8 cellular contexts compared by ENCODE assay signal in genomic region chr20:32761831-32762753, GRCh38. TPM values are rescaled to one million over a fixed set of nuclear protein-coding genes. Genes with fewer than 3 reads are reported as not detected.
DNase-seq lines count a peak whose midpoint lies in the region; ATAC-seq, FAIRE-seq and TF ChIP-seq lines count a peak whose summit lies in the region.

Gene DNMT3B (plus strand): TSS chr20:32762385. CDS start chr20:32780324, 17,939 bp downstream.

- peak within 1 kb of the TSS; percentile 18; the same call in 1 of the 2 replicates for H2BK12ac ChIP-seq in H1 (ENCODE audit: low read depth, low read length)

- POLR2A ChIA-PET in activated CD8-positive, alpha-beta T cell treated with anti-CD3 and anti-CD28 coated beads for 36 hours (lab: Charles Lee): interaction anchor here (0.8 to 2.7 kb wide), 3 partner anchors 9 to 19 kb away, joined by 3 to 19 read pairs (median 3); partner anchors contain the start of gene COMMD7
- POLR2A ChIA-PET in H1 (lab: Charles Lee; ENCODE audit: partially characterized antibody): interaction anchor here (0.6 to 14.6 kb wide), 23 partner anchors 7 to 104 kb away, joined by 3 to 239 read pairs (median 9); partner anchors contain the start of genes C20orf203 and COMMD7

- TF ChIP-seq CTCF in activated CD8-positive, alpha-beta T cell treated with anti-CD3 and anti-CD28 coated beads for 36 hours (IDR thresholded peaks at IDR 0.05): peak; percentile 27
- peak in 1 of 3 experiments; percentile 37; a peak in 2 of 4 replicates for TF ChIP-seq CTCF in H1 (IDR thresholded peaks at IDR 0.05; ENCODE audit: control extremely low read depth in 1 of 3, insufficient read depth in 1 of 3, low read depth in 1 of 3, low read length in 3 of 3)

- peak within 1 kb of the TSS; percentile 75 for H4K8ac ChIP-seq in H1 (ENCODE audit: extremely low read depth, insufficient read depth, low read length)

- CTCF ChIA-PET in activated CD8-positive, alpha-beta T cell treated with anti-CD3 and anti-CD28 coated beads for 36 hours (lab: Charles Lee): interaction anchor here (0.6 to 3.6 kb wide), 6 partner anchors 11 to 89 kb away, joined by 3 to 38 read pairs (median 5); partner anchors contain the start of gene C20orf203
- CTCF ChIA-PET in H1 (lab: Charles Lee; ENCODE audit: partially characterized antibody): interaction anchor here (1.0 to 3.4 kb wide), 6 partner anchors 9 to 108 kb away, joined by 3 to 29 read pairs (median 7); partner anchors contain the start of genes C20orf203 and COMMD7

- DNase-seq in A172 (ENCODE audit: low spot score): peak; percentile 65
- peak; percentile 87 for DNase-seq in NCI-H748 (lab: John Stamatoyannopoulos, UW; ENCODE audit: unreplicated experiment)
- DNase-seq in activated CD8-positive, alpha-beta T cell treated with anti-CD3 and anti-CD28 coated beads for 36 hours: peak; percentile 84
- DNase-seq in H1 (ENCODE audit: low read depth in 1 of 2, low spot score in 2 of 2): peak; percentile 82 to 97
- peak; percentile 50 for DNase-seq in stimulated activated CD8-positive, alpha-beta memory T cell treated with anti-CD3 and anti-CD28 coated beads, Interleukin-15, amount 100 ng/mL, for 1 hour (ENCODE audit: low read depth)

- H2BK20ac ChIP-seq in H1 (ENCODE audit: low read length): no peak within 1 kb of the TSS; the same call in 1 of the 2 replicates

- no peaks in the 10 kb centered on the region for H3K36me3 Mint-ChIP-seq in activated CD8-positive, alpha-beta T cell treated with anti-CD3 and anti-CD28 coated beads for 36 hours (ENCODE audit: low read depth)

- H3K56ac ChIP-seq in H1 (replicated peaks; ENCODE audit: insufficient read length, low read depth, low read length): peak within 1 kb of the TSS; percentile 97

- H2BK5ac ChIP-seq in H1 (ENCODE audit: low read depth, low read length): peak within 1 kb of the TSS; percentile 86

- peaks cover 14% of the 10 kb centered on the region for H3K23me2 ChIP-seq in H1 (ENCODE audit: low read depth, low read length)

- H3K4me1 ChIP-seq in H1 (replicated peaks in 1 of 4; ENCODE audit: control insufficient read depth in 3 of 4, insufficient read depth in 4 of 4, low read length in 3 of 4): peaks cover 10 to 16% (median 13%) of the 10 kb centered on the region in 4 experiments
- peaks cover 21% of the 10 kb centered on the region for H3K4me1 ChIP-seq in mesodermal cell (ENCODE audit: control insufficient read depth, insufficient read depth, low read length, poor library complexity, severe bottlenecking)

- H3K14ac ChIP-seq in H1 (ENCODE audit: insufficient read length): peak within 1 kb of the TSS; percentile 20

- H3K79me2 ChIP-seq in H1 (ENCODE audit: control insufficient read depth in 1 of 2, insufficient read depth in 2 of 2, low read length in 2 of 2): peaks cover 44 to 69% of the 10 kb centered on the region in 2 experiments

- TF ChIP-seq POLR2A in GM18505 (IDR thresholded peaks at IDR 0.05; ENCODE audit: borderline replicate concordance, extremely low read depth, insufficient read depth, insufficient read length) (peak; percentile 20), H1 (IDR thresholded peaks at IDR 0.05; ENCODE audit: control extremely low read depth in 1 of 2, low read depth in 2 of 2, low read length in 2 of 2) (peak; percentile 81 to 89)

- H3K18ac ChIP-seq in H1 (ENCODE audit: extremely low read depth, low read length): peak within 1 kb of the TSS; percentile 94

- H3K27ac ChIP-seq in H1 (ENCODE audit: low read depth, low read length): peak within 1 kb of the TSS; percentile 75
- peak within 1 kb of the TSS; percentile 66 for H3K27ac ChIP-seq in mesodermal cell (ENCODE audit: low read depth, low read length, severe bottlenecking)

- H4K91ac ChIP-seq in H1 (replicated peaks; ENCODE audit: insufficient read length, low read length): peak within 1 kb of the TSS; percentile 87

- intact Hi-C loops in activated CD8-positive, alpha-beta T cell treated with anti-CD3 and anti-CD28 coated beads for 36 hours (cut with micrococcal nuclease): no loop called here

- peaks cover 8% of the 10 kb centered on the region for H3K4me1 Mint-ChIP-seq in activated CD8-positive, alpha-beta T cell treated with anti-CD3 and anti-CD28 coated beads for 36 hours (ENCODE audit: low read depth)

- peaks cover 3% of the 10 kb centered on the region for H3K27me3 Mint-ChIP-seq in activated CD8-positive, alpha-beta T cell treated with anti-CD3 and anti-CD28 coated beads for 36 hours

- H3K9me3 Mint-ChIP-seq in activated CD8-positive, alpha-beta T cell treated with anti-CD3 and anti-CD28 coated beads for 36 hours: no peaks in the 10 kb centered on the region

- H3K79me1 ChIP-seq in H1 (ENCODE audit: low read depth, low read length): no peaks in the 10 kb centered on the region; the same call in 1 of the 2 replicates

- WGBS in H1 (ENCODE audit: extremely low coverage in 1 of 2, insufficient coverage in 1 of 2, insufficient read length in 1 of 2, insufficient replicate concordance in 2 of 2, low coverage in 1 of 2, low lambda C conversion rate in 2 of 2, missing lambda C conversion rate in 1 of 2), 2 experiments: 2% methylated on average over 33 of the region's 92 CpGs; no CpG with 5 or more reads in 1 of the 2 experiments
- WGBS in mesodermal cell (ENCODE audit: insufficient coverage in 2 of 2), 2 experiments: 0 to 1% methylated on average over 52 to 67 of the region's 92 CpGs

- H3K23ac ChIP-seq in H1 (ENCODE audit: insufficient read length): no peak within 1 kb of the TSS

- peak; percentile 65 for ATAC-seq in GM18505 (IDR thresholded peaks at IDR 0.05; ENCODE audit: unreplicated experiment)
- ATAC-seq in HG03175 (IDR thresholded peaks at IDR 0.05; ENCODE audit: unreplicated experiment): peak; percentile 80
- peak; percentile 80 for ATAC-seq in activated CD8-positive, alpha-beta T cell treated with anti-CD3 and anti-CD28 coated beads for 36 hours

- peak within 1 kb of the TSS; percentile 91; the same call in 1 of the 2 replicates for H2AK5ac ChIP-seq in H1 (ENCODE audit: low read depth, low read length)

- H3K4me3 Mint-ChIP-seq in activated CD8-positive, alpha-beta T cell treated with anti-CD3 and anti-CD28 coated beads for 36 hours: peak within 1 kb of the TSS; percentile 75

- H3K9ac ChIP-seq in H1 (replicated peaks in 1 of 4; ENCODE audit: extremely low read depth in 1 of 4, low read depth in 3 of 4, low read length in 3 of 4): peak within 1 kb of the TSS; percentile 80 to 96 (median 86)

- H2BK15ac ChIP-seq in H1 (ENCODE audit: low read length): no peak within 1 kb of the TSS

- H3K4me3 ChIP-seq in H1 (ENCODE audit: extremely low read depth in 1 of 4, insufficient read depth in 2 of 4, low read depth in 3 of 4, low read length in 4 of 4) (peak within 1 kb of the TSS; percentile 92 to 100 (median 96)), mesodermal cell (ENCODE audit: extremely low read depth, insufficient read depth, low read length, poor library complexity, severe bottlenecking) (peak within 1 kb of the TSS; percentile 79)

- no peak within 1 kb of the TSS for H2AFZ ChIP-seq in H1 (ENCODE audit: low read length)

- H2BK120ac ChIP-seq in H1 (replicated peaks; ENCODE audit: low read depth, low read length): peak within 1 kb of the TSS; percentile 3

- H3K9me3 ChIP-seq in H1 (ENCODE audit: insufficient read depth in 2 of 2, low read depth in 1 of 2, low read length in 1 of 2) (no peaks in the 10 kb centered on the region), mesodermal cell (ENCODE audit: control insufficient read depth, low read length) (no peaks in the 10 kb centered on the region)

- peaks cover 22 to 29% of the 10 kb centered on the region in 2 experiments for H4K20me1 ChIP-seq in H1 (replicated peaks in 1 of 2; ENCODE audit: control insufficient read depth in 1 of 2, insufficient read depth in 2 of 2, low read length in 2 of 2)

- H3K27ac Mint-ChIP-seq in activated CD8-positive, alpha-beta T cell treated with anti-CD3 and anti-CD28 coated beads for 36 hours: peak within 1 kb of the TSS; percentile 70

- H4K5ac ChIP-seq in H1 (ENCODE audit: insufficient read length, low read depth, low read length): peak within 1 kb of the TSS; percentile 85

- no peak for FAIRE-seq in H1 (lab: Jason Lieb, UNC)

- TF ChIP-seq EP300 in H1 (IDR thresholded peaks at IDR 0.05; ENCODE audit: borderline replicate concordance in 1 of 2, low read depth in 2 of 2, low read length in 2 of 2): no peak

- no peaks in the 10 kb centered on the region for H3K27me3 ChIP-seq in H1 (replicated peaks in 1 of 4; ENCODE audit: control insufficient read depth in 3 of 4, extremely low read depth in 1 of 4, insufficient read depth in 3 of 4, low read length in 3 of 4)

- H3K4ac ChIP-seq in H1 (replicated peaks; ENCODE audit: insufficient read length, low read depth, low read length): peak within 1 kb of the TSS; percentile 79

- peak; percentile 2 to 37; a peak in 3 of 4 replicates for TF ChIP-seq RAD21 in H1 (IDR thresholded peaks at IDR 0.05 in 1 of 2, conservative IDR thresholded peaks at IDR 0.05 in 1 of 2; ENCODE audit: low read depth in 2 of 2, low read length in 2 of 2)

- H3K4me2 ChIP-seq in H1 (ENCODE audit: insufficient read depth in 1 of 2, low read depth in 2 of 2, low read length in 2 of 2): peak within 1 kb of the TSS; percentile 82 to 99

- peaks cover 0 to 41% (median 9%) of the 10 kb centered on the region in 4 experiments; a peak in 4 of 8 replicates for H3K36me3 ChIP-seq in H1 (ENCODE audit: control insufficient read depth in 2 of 4, insufficient read depth in 4 of 4, low read length in 3 of 4)
- H3K36me3 ChIP-seq in mesodermal cell (ENCODE audit: control insufficient read depth, insufficient read depth, low read length): peaks cover 3% of the 10 kb centered on the region

TF ChIP-seq in H1, 55 proteins besides CTCF, POLR2A, EP300 and RAD21 (continues in another document):
- peak; percentile 58; the same call in 1 of the 2 replicates for TF ChIP-seq RBBP5 (IDR thresholded peaks at IDR 0.05; ENCODE audit: borderline replicate concordance, low read depth, low read length)
- TF ChIP-seq SP1 (IDR thresholded peaks at IDR 0.05; ENCODE audit: low read depth, low read length): peak; percentile 13; the same call in 1 of the 2 replicates
- peak; percentile 89 for TF ChIP-seq TAF7 (optimal IDR thresholded peaks at IDR 0.05; ENCODE audit: borderline replicate concordance, low read depth, low read length)
- TF ChIP-seq ZNF274 (IDR thresholded peaks at IDR 0.05; ENCODE audit: borderline replicate concordance, extremely low read depth, low read length): no peak

RNA-seq across cellular contexts. Expression of gene DNMT3B, which starts in this region (rescaled TPM):
- total RNA-seq in A172 (2014; rRNA removed; shearing (Covaris generic)): 4.5 and 6.2 TPM in 2 replicates
- 1 to 10 TPM; 2.9 TPM for total RNA-seq in activated CD8-positive, alpha-beta T cell treated with anti-CD3 and anti-CD28 coated beads for 36 hours
- 1,016 and 1,038 TPM in 2 replicates for total RNA-seq in H1 (2021; fragmentation: NEBNext Ultra II Directional; extraction: Animal tissue kit (Norgen Biotek cat#: 25700))
- polyA plus RNA-seq in H1 (2011; rRNA removed): 433 and 469 TPM in 2 replicates
- 457 TPM for polyA plus RNA-seq in H1 (2011; cell fraction: cytosol; rRNA removed)
- polyA plus RNA-seq in H1 (2011; cell fraction: nucleus; rRNA removed): 676 TPM
- 568 to 702 TPM (median 611 TPM) in 4 replicates for polyA plus RNA-seq in H1 (2012, experiment 1 of 2)
- polyA plus RNA-seq in H1 (2012, experiment 2 of 2): 410 TPM
- polyA plus RNA-seq in H1 (2013, experiment 1 of 2): 587 TPM
- polyA plus RNA-seq in H1 (2013, experiment 2 of 2): 555 TPM
- 327 and 359 TPM in 2 replicates for polyA minus RNA-seq in H1 (2011; rRNA and poly(A)+ RNA removed)
- polyA minus RNA-seq in H1 (2011; cell fraction: cytosol; rRNA and poly(A)+ RNA removed): 389 TPM
- 257 TPM for polyA minus RNA-seq in H1 (2011; cell fraction: nucleus; rRNA and poly(A)+ RNA removed)
- polyA plus RNA-seq in mesodermal cell (2013, experiment 1 of 2): 25.2 TPM
- 22.5 TPM for polyA plus RNA-seq in mesodermal cell (2013, experiment 2 of 2)

Comparison
In these comparisons a context has a peak if more than half of its experiments do, and no peak if none do; other contexts are left out.
1. Peak in every context shown above with its lines: DNase-seq, ATAC-seq, H3K4me3 ChIP-seq and H3K27ac ChIP-seq.
2. RNA of gene DNMT3B (total RNA-seq): 1,016 to 1,038 TPM in H1; 4.5 to 6.2 TPM in A172 and 2.9 TPM in activated CD8-positive, alpha-beta T cell treated with anti-CD3 and anti-CD28 coated beads for 36 hours; every median in the first group is over 100 times any median in the second.